ENCODE assay signal across 1 cellular context in the genomic region with DNA sequence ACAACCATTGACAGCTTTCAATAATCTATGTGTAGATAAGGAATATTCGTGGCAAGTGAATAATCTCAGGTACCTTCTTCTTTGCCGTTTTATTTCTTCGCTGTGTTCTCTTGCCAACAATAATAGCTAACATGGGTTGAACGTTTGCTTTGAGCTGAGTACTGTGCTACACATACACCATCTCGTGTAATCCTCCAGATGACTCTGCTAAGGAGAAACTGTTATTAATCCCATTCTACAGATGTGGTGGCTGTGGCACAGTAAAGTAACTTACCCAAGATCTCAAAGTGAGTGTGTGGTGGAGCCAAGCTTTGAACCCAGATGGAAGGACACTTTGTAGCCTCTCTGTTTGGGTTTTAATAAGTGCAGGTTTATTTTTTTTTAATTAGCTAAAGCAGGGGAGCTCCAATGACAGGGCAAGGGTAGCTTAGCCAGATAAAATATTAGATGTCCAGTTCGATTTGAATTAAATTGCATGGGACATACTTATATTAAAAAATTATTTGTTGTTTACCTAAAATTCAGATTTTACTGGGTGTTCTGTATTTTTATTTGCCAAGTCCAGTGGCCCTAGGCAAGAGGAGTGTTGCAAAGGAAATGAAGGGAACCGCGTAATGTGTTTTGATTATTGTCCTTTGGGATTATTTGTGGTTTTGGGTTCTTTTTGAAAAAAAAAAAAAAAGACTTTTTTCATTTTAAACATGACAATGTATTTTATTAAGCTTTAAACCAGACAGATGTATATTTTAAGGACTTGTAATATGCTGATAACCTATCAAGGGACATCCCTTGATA.
TF ChIP-seq lines count a peak whose summit lies in the region.

No MANE protein-coding gene starts in this region.

TF ChIP-seq in H1, 55 proteins besides CTCF, POLR2A, EP300 and RAD21 (continued from another document):
- TF ChIP-seq, protein P1, sequence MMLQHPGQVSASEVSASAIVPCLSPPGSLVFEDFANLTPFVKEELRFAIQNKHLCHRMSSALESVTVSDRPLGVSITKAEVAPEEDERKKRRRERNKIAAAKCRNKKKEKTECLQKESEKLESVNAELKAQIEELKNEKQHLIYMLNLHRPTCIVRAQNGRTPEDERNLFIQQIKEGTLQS (IDR thresholded peaks at IDR 0.05; ENCODE audit: insufficient read depth, low read depth, low read length): no peak
- TF ChIP-seq, protein P2, sequence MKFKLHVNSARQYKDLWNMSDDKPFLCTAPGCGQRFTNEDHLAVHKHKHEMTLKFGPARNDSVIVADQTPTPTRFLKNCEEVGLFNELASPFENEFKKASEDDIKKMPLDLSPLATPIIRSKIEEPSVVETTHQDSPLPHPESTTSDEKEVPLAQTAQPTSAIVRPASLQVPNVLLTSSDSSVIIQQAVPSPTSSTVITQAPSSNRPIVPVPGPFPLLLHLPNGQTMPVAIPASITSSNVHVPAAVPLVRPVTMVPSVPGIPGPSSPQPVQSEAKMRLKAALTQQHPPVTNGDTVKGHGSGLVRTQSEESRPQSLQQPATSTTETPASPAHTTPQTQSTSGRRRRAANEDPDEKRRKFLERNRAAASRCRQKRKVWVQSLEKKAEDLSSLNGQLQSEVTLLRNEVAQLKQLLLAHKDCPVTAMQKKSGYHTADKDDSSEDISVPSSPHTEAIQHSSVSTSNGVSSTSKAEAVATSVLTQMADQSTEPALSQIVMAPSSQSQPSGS (IDR thresholded peaks at IDR 0.05; ENCODE audit: low read length): no peak
- no peak for TF ChIP-seq RNF2 (IDR thresholded peaks at IDR 0.05; ENCODE audit: borderline replicate concordance, low read depth, low read length, missing control alignments, poor library complexity, severe bottlenecking)
- TF ChIP-seq SRF (IDR thresholded peaks at IDR 0.05; ENCODE audit: low read depth, low read length): no peak
- TF ChIP-seq RFX5 (IDR thresholded peaks at IDR 0.05; ENCODE audit: borderline replicate concordance, low read depth, low read length): no peak
- TF ChIP-seq POU5F1 (IDR thresholded peaks at IDR 0.05; ENCODE audit: low read depth, low read length): no peak
- TF ChIP-seq CBX5 (IDR thresholded peaks at IDR 0.05; ENCODE audit: low read depth, low read length): no peak
